1 cellular context compared by ENCODE assay signal in genomic region chrX:16930392-16930791, GRCh38.
A peak's percentile ranks its signal among the peaks of the same experiment; 100 is the strongest.
TF ChIP-seq lines count a peak whose summit lies in the region.

No MANE protein-coding gene starts in this region.

TF ChIP-seq in K562, 482 proteins besides CTCF, POLR2A, EP300 and RAD21 (continued from another document and continues in another):
- TF ChIP-seq, protein P1, sequence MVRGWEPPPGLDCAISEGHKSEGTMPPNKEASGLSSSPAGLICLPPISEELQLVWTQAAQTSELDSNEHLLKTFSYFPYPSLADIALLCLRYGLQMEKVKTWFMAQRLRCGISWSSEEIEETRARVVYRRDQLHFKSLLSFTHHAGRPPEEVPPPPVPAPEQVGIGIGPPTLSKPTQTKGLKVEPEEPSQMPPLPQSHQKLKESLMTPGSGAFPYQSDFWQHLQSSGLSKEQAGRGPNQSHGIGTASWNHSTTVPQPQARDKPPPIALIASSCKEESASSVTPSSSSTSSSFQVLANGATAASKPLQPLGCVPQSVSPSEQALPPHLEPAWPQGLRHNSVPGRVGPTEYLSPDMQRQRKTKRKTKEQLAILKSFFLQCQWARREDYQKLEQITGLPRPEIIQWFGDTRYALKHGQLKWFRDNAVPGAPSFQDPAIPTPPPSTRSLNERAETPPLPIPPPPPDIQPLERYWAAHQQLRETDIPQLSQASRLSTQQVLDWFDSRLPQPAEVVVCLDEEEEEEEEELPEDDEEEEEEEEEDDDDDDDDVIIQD (CRISPR knock-in tag; IDR thresholded peaks at IDR 0.05): no peak
- no peak for TF ChIP-seq PML (IDR thresholded peaks at IDR 0.05; ENCODE audit: low read length)
- no peak for TF ChIP-seq SMC3 (conservative IDR thresholded peaks at IDR 0.05; ENCODE audit: insufficient read depth, low read depth, low read length)
- TF ChIP-seq, protein P2, sequence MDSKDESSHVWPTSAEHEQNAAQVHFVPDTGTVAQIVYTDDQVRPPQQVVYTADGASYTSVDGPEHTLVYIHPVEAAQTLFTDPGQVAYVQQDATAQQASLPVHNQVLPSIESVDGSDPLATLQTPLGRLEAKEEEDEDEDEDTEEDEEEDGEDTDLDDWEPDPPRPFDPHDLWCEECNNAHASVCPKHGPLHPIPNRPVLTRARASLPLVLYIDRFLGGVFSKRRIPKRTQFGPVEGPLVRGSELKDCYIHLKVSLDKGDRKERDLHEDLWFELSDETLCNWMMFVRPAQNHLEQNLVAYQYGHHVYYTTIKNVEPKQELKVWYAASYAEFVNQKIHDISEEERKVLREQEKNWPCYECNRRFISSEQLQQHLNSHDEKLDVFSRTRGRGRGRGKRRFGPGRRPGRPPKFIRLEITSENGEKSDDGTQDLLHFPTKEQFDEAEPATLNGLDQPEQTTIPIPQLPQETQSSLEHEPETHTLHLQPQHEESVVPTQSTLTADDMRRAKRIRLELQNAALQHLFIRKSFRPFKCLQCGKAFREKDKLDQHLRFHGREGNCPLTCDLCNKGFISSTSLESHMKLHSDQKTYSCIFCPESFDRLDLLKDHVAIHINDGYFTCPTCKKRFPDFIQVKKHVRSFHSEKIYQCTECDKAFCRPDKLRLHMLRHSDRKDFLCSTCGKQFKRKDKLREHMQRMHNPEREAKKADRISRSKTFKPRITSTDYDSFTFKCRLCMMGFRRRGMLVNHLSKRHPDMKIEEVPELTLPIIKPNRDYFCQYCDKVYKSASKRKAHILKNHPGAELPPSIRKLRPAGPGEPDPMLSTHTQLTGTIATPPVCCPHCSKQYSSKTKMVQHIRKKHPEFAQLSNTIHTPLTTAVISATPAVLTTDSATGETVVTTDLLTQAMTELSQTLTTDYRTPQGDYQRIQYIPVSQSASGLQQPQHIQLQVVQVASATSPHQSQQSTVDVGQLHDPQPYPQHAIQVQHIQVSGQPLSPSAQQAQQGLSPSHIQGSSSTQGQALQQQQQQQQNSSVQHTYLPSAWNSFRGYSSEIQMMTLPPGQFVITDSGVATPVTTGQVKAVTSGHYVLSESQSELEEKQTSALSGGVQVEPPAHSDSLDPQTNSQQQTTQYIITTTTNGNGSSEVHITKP (IDR thresholded peaks at IDR 0.05; ENCODE audit: partially characterized antibody): peak; percentile 61
- TF ChIP-seq CBFB (CRISPR knock-in tag; IDR thresholded peaks at IDR 0.05): no peak
- no peak for TF ChIP-seq GABPB1 (CRISPR knock-in tag; IDR thresholded peaks at IDR 0.05)
- TF ChIP-seq U2AF2 (optimal IDR thresholded peaks at IDR 0.05; ENCODE audit: low read depth, low read length): no peak
- TF ChIP-seq FOXJ3 (CRISPR knock-in tag; IDR thresholded peaks at IDR 0.05): no peak
- TF ChIP-seq CEBPZ (IDR thresholded peaks at IDR 0.05; ENCODE audit: borderline replicate concordance, low read depth, low read length): no peak
- no peak for TF ChIP-seq ZNF511 (CRISPR knock-in tag; IDR thresholded peaks at IDR 0.05)
- TF ChIP-seq L3MBTL2 (IDR thresholded peaks at IDR 0.05): no peak
- TF ChIP-seq, protein P3, sequence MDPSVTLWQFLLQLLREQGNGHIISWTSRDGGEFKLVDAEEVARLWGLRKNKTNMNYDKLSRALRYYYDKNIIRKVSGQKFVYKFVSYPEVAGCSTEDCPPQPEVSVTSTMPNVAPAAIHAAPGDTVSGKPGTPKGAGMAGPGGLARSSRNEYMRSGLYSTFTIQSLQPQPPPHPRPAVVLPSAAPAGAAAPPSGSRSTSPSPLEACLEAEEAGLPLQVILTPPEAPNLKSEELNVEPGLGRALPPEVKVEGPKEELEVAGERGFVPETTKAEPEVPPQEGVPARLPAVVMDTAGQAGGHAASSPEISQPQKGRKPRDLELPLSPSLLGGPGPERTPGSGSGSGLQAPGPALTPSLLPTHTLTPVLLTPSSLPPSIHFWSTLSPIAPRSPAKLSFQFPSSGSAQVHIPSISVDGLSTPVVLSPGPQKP (CRISPR knock-in tag; IDR thresholded peaks at IDR 0.05): no peak
- TF ChIP-seq RERE (CRISPR knock-in tag; IDR thresholded peaks at IDR 0.05; ENCODE audit: borderline replicate concordance): no peak
- TF ChIP-seq BRD4 (IDR thresholded peaks at IDR 0.05): no peak
- peak; percentile 38 to 49; a peak in 3 of 4 replicates for TF ChIP-seq KDM1A (IDR thresholded peaks at IDR 0.05)
- no peak for TF ChIP-seq CUX1 (CRISPR knock-in tag; IDR thresholded peaks at IDR 0.05)
- TF ChIP-seq ZNF41 (CRISPR knock-in tag; conservative IDR thresholded peaks at IDR 0.05): no peak
- TF ChIP-seq NCOA6 (IDR thresholded peaks at IDR 0.05): no peak
- TF ChIP-seq E2F8 (IDR thresholded peaks at IDR 0.05; ENCODE audit: low read depth, partially characterized antibody): no peak
- no peak for TF ChIP-seq ZBTB17 (CRISPR knock-in tag; IDR thresholded peaks at IDR 0.05)
- peak; percentile 66; the same call in 1 of the 2 replicates for TF ChIP-seq ZEB2 (IDR thresholded peaks at IDR 0.05)
- TF ChIP-seq CCAR2 (IDR thresholded peaks at IDR 0.05; ENCODE audit: low read depth, low read length): no peak
- TF ChIP-seq SREBF1 (IDR thresholded peaks at IDR 0.05; ENCODE audit: borderline replicate concordance, low read depth, low read length): no peak
- TF ChIP-seq SNRNP70 (optimal IDR thresholded peaks at IDR 0.05; ENCODE audit: low read depth, low read length): no peak
- TF ChIP-seq, protein P4, sequence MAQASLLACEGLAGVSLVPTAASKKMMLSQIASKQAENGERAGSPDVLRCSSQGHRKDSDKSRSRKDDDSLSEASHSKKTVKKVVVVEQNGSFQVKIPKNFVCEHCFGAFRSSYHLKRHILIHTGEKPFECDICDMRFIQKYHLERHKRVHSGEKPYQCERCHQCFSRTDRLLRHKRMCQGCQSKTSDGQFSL (CRISPR knock-in tag; IDR thresholded peaks at IDR 0.05): no peak
- TF ChIP-seq, protein P4 (tag; IDR thresholded peaks at IDR 0.05): no peak
